ENCODE assay signal across 22 cellular contexts in genomic region chr9:86714976-86715375, GRCh38.
DNase-seq lines count a peak whose midpoint lies in the region; TF ChIP-seq lines count a peak whose summit lies in the region.
"Had no signal": no experiment of that assay in that cellular context is flagged by ENCODE, and none has a peak within 500 bp of the region (broad histone marks: within the 10 kb centered on the region; RNA-seq: fewer than 3 reads in every experiment).

No MANE protein-coding gene starts in this region.

- TF ChIP-seq CTCF in fibroblast of the aortic adventitia (IDR thresholded peaks at IDR 0.05; ENCODE audit: insufficient read depth, low read length), result no peak
- no peak for TF ChIP-seq CTCF in progenitor cell of endocrine pancreas (IDR thresholded peaks at IDR 0.05; ENCODE audit: unreplicated experiment)

- peaks cover 9% of the 10 kb centered on the region for H3K27me3 Mint-ChIP-seq in progenitor cell of endocrine pancreas

- H3K4me3 ChIP-seq in MG63 (no peak overlapping the region), fibroblast of the aortic adventitia (ENCODE audit: low read depth, low read length) (no peak overlapping the region)
- H3K4me3 ChIP-seq: prostate gland, testis had no signal

- H3K9me3 Mint-ChIP-seq in progenitor cell of endocrine pancreas (ENCODE audit: low read depth), result no peaks in the 10 kb centered on the region
- H3K9me3 Mint-ChIP-seq: activated CD4-positive, alpha-beta T cell treated with anti-CD3 and anti-CD28 coated beads, Interleukin-2, amount 10 ng/mL, durations not matched to agents 24 days and 14 days; CD8-positive, alpha-beta T cell; central memory CD8-positive, alpha-beta T cell; effector memory CD8-positive, alpha-beta T cell; nephron progenitor cell; T-cell had no signal

- no peaks in the 10 kb centered on the region for H3K4me1 Mint-ChIP-seq in progenitor cell of endocrine pancreas (ENCODE audit: low read depth)
- H3K4me1 Mint-ChIP-seq: activated CD4-positive, alpha-beta T cell treated with anti-CD3 and anti-CD28 coated beads, Interleukin-2, amount 10 ng/mL, durations not matched to agents 24 days and 14 days; central memory CD8-positive, alpha-beta T cell; nephron progenitor cell; T-cell had no signal

- peak; percentile 55 for DNase-seq in EL
- DNase-seq in MG63, result peak; percentile 49
- DNase-seq in fibroblast of the aortic adventitia (ENCODE audit: low read depth), result peak; percentile 96
- peak; percentile 21 for DNase-seq in renal cortical epithelial cell (ENCODE audit: low read depth)
- DNase-seq in middle frontal gyrus (ENCODE audit: extremely low spot score, low spot score), result no peak
- no peak for DNase-seq in NCI-H1092 (lab: John Stamatoyannopoulos, UW)
- no peak for DNase-seq in progenitor cell of endocrine pancreas (ENCODE audit: low spot score, unreplicated experiment)
- no peak for DNase-seq in stimulated activated CD4-positive, alpha-beta T cell treated with anti-CD3 and anti-CD28 coated beads, Interleukin-2, amount 100 ng/mL, for 24 hours
- DNase-seq: activated CD4-positive, alpha-beta T cell treated with anti-CD3 and anti-CD28 coated beads, Interleukin-2, amount 10 ng/mL, durations not matched to agents 24 days and 14 days; activated effector memory CD4-positive, alpha-beta T cell treated with Interleukin-2 at 50 U/mL for 16 hours; CD8-positive, alpha-beta T cell; effector memory CD8-positive, alpha-beta T cell; foreskin keratinocyte; Kasumi-1; kidney; NCI-H1105 treated with DMSO at 0.1 percent for 48 hours; NCI-H510A; nephron progenitor cell; T-cell; testis had no signal

- no peaks in the 10 kb centered on the region for H3K27me3 ChIP-seq in MG63
- H3K27me3 ChIP-seq: foreskin keratinocyte, testis had no signal

- no peak overlapping the region for H3K4me3 Mint-ChIP-seq in progenitor cell of endocrine pancreas (ENCODE audit: low read depth)
- H3K4me3 Mint-ChIP-seq: activated CD4-positive, alpha-beta T cell treated with anti-CD3 and anti-CD28 coated beads, Interleukin-2, amount 10 ng/mL, durations not matched to agents 24 days and 14 days; CD8-positive, alpha-beta T cell; central memory CD8-positive, alpha-beta T cell; effector memory CD8-positive, alpha-beta T cell; nephron progenitor cell; T-cell had no signal

- no peaks in the 10 kb centered on the region for H3K36me3 ChIP-seq in MG63
- H3K36me3 ChIP-seq: prostate gland had no signal

- H3K27ac Mint-ChIP-seq in progenitor cell of endocrine pancreas, result no peak overlapping the region
- H3K27ac Mint-ChIP-seq: activated CD4-positive, alpha-beta T cell treated with anti-CD3 and anti-CD28 coated beads, Interleukin-2, amount 10 ng/mL, durations not matched to agents 24 days and 14 days; CD8-positive, alpha-beta T cell; effector memory CD8-positive, alpha-beta T cell; nephron progenitor cell; T-cell had no signal

- H3K9me3 ChIP-seq in MG63, result no peaks in the 10 kb centered on the region
- H3K9me3 ChIP-seq: prostate gland, testis had no signal

- H3K36me3 Mint-ChIP-seq in progenitor cell of endocrine pancreas (ENCODE audit: insufficient read depth), result no peaks in the 10 kb centered on the region
- H3K36me3 Mint-ChIP-seq: CD8-positive, alpha-beta T cell; T-cell had no signal

Comparison
In these comparisons a context has a peak if more than half of its experiments do, and no peak if none do; other contexts are left out.
1. DNase-seq: peak in EL (single experiment), MG63 (single experiment), fibroblast of the aortic adventitia (single experiment) and renal cortical epithelial cell (single experiment); none in middle frontal gyrus (single experiment), NCI-H1092 (single experiment), progenitor cell of endocrine pancreas (single experiment) and stimulated activated CD4-positive, alpha-beta T cell treated with anti-CD3 and anti-CD28 coated beads, Interleukin-2, amount 100 ng/mL, for 24 hours (0 of 2).